ENCODE assay signal across 13 cellular contexts in genomic region chr10:921471-922414, GRCh38. TPM values are rescaled to one million over a fixed set of nuclear protein-coding genes. Genes with fewer than 3 reads are reported as not detected.
DNase-seq lines count a peak whose midpoint lies in the region; ATAC-seq and TF ChIP-seq lines count a peak whose summit lies in the region.
"Had no signal": no experiment of that assay in that cellular context is flagged by ENCODE, and none has a peak within 500 bp of the region (broad histone marks: within the 10 kb centered on the region; RNA-seq: fewer than 3 reads in every experiment).

No MANE protein-coding gene starts in this region.

- no peaks in the 10 kb centered on the region for H3K27me3 Mint-ChIP-seq in CD4-positive, CD25-positive, alpha-beta regulatory T cell
- no peaks in the 10 kb centered on the region for H3K27me3 Mint-ChIP-seq in nephron (ENCODE audit: low read depth)

- peaks cover 21 to 72% (median 42%) of the 10 kb centered on the region in 4 donors for H3K4me1 Mint-ChIP-seq in CD4-positive, CD25-positive, alpha-beta regulatory T cell
- peaks cover 15% of the 10 kb centered on the region for H3K4me1 Mint-ChIP-seq in nephron

- H3K4me3 ChIP-seq in CD4-positive, CD25-positive, alpha-beta regulatory T cell (ENCODE audit: low read depth, low read length) = no peak overlapping the region
- no peak overlapping the region for H3K4me3 ChIP-seq in cardiac fibroblast (replicated peaks in 1 of 2; ENCODE audit: low read depth in 2 of 2, low read length in 2 of 2)

- H3K27ac ChIP-seq in CD4-positive, CD25-positive, alpha-beta regulatory T cell (ENCODE audit: insufficient read depth, low read length, poor library complexity, severe bottlenecking) = no peak overlapping the region

- peak overlapping the region in 2 of 3 donors; percentile 33 to 69 for H3K27ac Mint-ChIP-seq in CD4-positive, CD25-positive, alpha-beta regulatory T cell
- H3K27ac Mint-ChIP-seq in nephron = peak overlapping the region in 2 of 3 experiments; percentile 58 to 62
- H3K27ac Mint-ChIP-seq: stimulated activated effector memory CD8-positive, alpha-beta T cell treated with anti-CD3 and anti-CD28 coated beads, Interleukin-12 subunit alpha, Interleukin-12 subunit beta, amount 100 ng/mL, for 72 hours had no signal

- TF ChIP-seq CTCF in cardiac fibroblast (IDR thresholded peaks at IDR 0.05; ENCODE audit: low read depth, low read length) = no peak
- no peak for TF ChIP-seq CTCF in nephron (IDR thresholded peaks at IDR 0.05; ENCODE audit: unreplicated experiment in 3 of 3)

- H3K36me3 ChIP-seq in CD4-positive, CD25-positive, alpha-beta regulatory T cell (ENCODE audit: control insufficient read depth, insufficient read depth, low read length) = peaks cover 13% of the 10 kb centered on the region

- H3K27me3 ChIP-seq in CD4-positive, CD25-positive, alpha-beta regulatory T cell (ENCODE audit: control insufficient read depth, insufficient read depth, low read length) = no peaks in the 10 kb centered on the region

- H3K9me3 Mint-ChIP-seq in CD4-positive, CD25-positive, alpha-beta regulatory T cell = no peaks in the 10 kb centered on the region
- peaks cover 2% of the 10 kb centered on the region for H3K9me3 Mint-ChIP-seq in nephron
- H3K9me3 Mint-ChIP-seq: stimulated activated effector memory CD8-positive, alpha-beta T cell treated with anti-CD3 and anti-CD28 coated beads, Interleukin-12 subunit alpha, Interleukin-12 subunit beta, amount 100 ng/mL, for 72 hours had no signal

- no peaks in the 10 kb centered on the region for H3K9me3 ChIP-seq in CD4-positive, CD25-positive, alpha-beta regulatory T cell (ENCODE audit: control insufficient read depth in 2 of 2, low read length in 2 of 2)

- H3K4me3 Mint-ChIP-seq in CD4-positive, CD25-positive, alpha-beta regulatory T cell = peak overlapping the region in 1 of 4 donors; percentile 1
- no peak overlapping the region for H3K4me3 Mint-ChIP-seq in nephron
- H3K4me3 Mint-ChIP-seq: stimulated activated effector memory CD8-positive, alpha-beta T cell treated with anti-CD3 and anti-CD28 coated beads, Interleukin-12 subunit alpha, Interleukin-12 subunit beta, amount 100 ng/mL, for 72 hours had no signal

- no peak for DNase-seq in CD4-positive, CD25-positive, alpha-beta regulatory T cell
- DNase-seq in M059J (ENCODE audit: low read depth) = peak; percentile 76
- peak; percentile 69 to 71 for DNase-seq in cardiac fibroblast (ENCODE audit: low read depth in 2 of 2)
- DNase-seq in T1000 (lab: John Stamatoyannopoulos, UW) = no peak
- DNase-seq in stimulated activated naive CD4-positive, alpha-beta T cell (lab: John Stamatoyannopoulos, UW) = no peak
- DNase-seq: activated CD4-positive, alpha-beta T cell treated with anti-CD3 and anti-CD28 coated beads, Interleukin-2, amount 50 U/mL, for 48 hours; GOT3; midbrain; NCI-H187 treated with DMSO at 0.1 percent for 48 hours had no signal

- peaks cover 12% of the 10 kb centered on the region for H3K4me1 ChIP-seq in CD4-positive, CD25-positive, alpha-beta regulatory T cell (ENCODE audit: control insufficient read depth, insufficient read depth, low read length, poor library complexity, severe bottlenecking)

- ATAC-seq in CD4-positive, CD25-positive, alpha-beta regulatory T cell (ENCODE audit: low read depth in 2 of 2) = no peak
- ATAC-seq in GM19463 (IDR thresholded peaks at IDR 0.05; ENCODE audit: unreplicated experiment) (no peak), HG03025 (IDR thresholded peaks at IDR 0.05; ENCODE audit: low FRiP score, unreplicated experiment) (no peak)
- ATAC-seq: stimulated activated effector memory CD8-positive, alpha-beta T cell treated with anti-CD3 and anti-CD28 coated beads, Interleukin-12 subunit alpha, Interleukin-12 subunit beta, amount 100 ng/mL, for 72 hours had no signal

- peaks cover 22% of the 10 kb centered on the region for H3K36me3 Mint-ChIP-seq in CD4-positive, CD25-positive, alpha-beta regulatory T cell
- H3K36me3 Mint-ChIP-seq in nephron (ENCODE audit: low read depth) = peaks cover 27% of the 10 kb centered on the region

RNA-seq across cellular contexts. Expression of gene LARP4B, which starts 9.8 kb away (rescaled TPM):
- total RNA-seq in CD4-positive, CD25-positive, alpha-beta regulatory T cell = 82.0 TPM
- 10 to 100 TPM; 20.5 to 32.1 (median 27.3) TPM for polyA plus RNA-seq in CD4-positive, CD25-positive, alpha-beta regulatory T cell
- total RNA-seq in M059J (2014; rRNA removed; shearing (Covaris generic)) = 8.4 and 24.0 TPM in 2 replicates

Comparison
In these comparisons a context has a peak if more than half of its experiments do, and no peak if none do; other contexts are left out.
1. DNase-seq: peak in M059J (single experiment) and cardiac fibroblast (2 of 2); none in CD4-positive, CD25-positive, alpha-beta regulatory T cell (0 of 3), T1000 (single experiment) and stimulated activated naive CD4-positive, alpha-beta T cell (0 of 6).